In the genomic region with DNA sequence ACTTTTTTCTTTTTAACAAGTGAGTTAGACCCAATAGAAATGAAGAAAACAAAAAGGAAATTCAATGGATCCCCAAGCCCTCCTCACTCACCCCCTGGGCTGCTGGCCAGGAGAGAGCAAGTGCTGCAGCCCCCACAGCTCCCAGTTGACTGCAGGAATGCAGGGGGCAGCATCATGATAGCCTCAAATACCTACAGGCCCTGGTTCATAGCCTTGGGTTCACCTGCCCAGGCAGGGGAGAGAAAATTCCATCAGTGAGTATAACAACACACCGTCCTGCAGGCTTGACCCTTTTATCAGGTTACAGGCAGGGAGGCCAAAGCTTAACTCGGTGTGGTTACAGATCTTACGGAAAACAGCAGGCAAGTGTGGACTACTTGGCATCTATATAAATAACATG, we compare ENCODE assay signal across 16 cellular contexts.
"Had no signal": no experiment of that assay in that cellular context is flagged by ENCODE, and none has a peak within 500 bp of the region (broad histone marks: within the 10 kb centered on the region; RNA-seq: fewer than 3 reads in every experiment).

No MANE protein-coding gene starts in this region.

- H3K4me3 ChIP-seq: ascending aorta, gastroesophageal sphincter, left ventricle myocardium inferior, suprapubic skin had no signal

- DNase-seq: activated CD4-positive, alpha-beta T cell treated with anti-CD3 and anti-CD28 coated beads for 1 hour; activated CD4-positive, alpha-beta T cell treated with anti-CD3 and anti-CD28 coated beads, Interleukin-2, amount 50 U/mL, for 4 hours; activated naive CD4-positive, alpha-beta T cell treated with anti-CD3 and anti-CD28 coated beads, Interleukin-2, amount 10 ng/mL, durations not matched to agents 7 days and 5 days; dermis blood vessel endothelial cell; islet precursor cell; left ventricle myocardium inferior; natural killer cell; posterior cingulate gyrus; T-helper 1 cell; T1000 had no signal

- H3K36me3 ChIP-seq: ascending aorta, gastroesophageal sphincter, left ventricle myocardium inferior, suprapubic skin had no signal

- H3K27me3 Mint-ChIP-seq: memory B cell had no signal

- H3K4me1 Mint-ChIP-seq: memory B cell had no signal

- FAIRE-seq: bronchial epithelial cell had no signal

- H3K4me3 Mint-ChIP-seq: activated naive CD4-positive, alpha-beta T cell treated with anti-CD3 and anti-CD28 coated beads, Interleukin-2, amount 10 ng/mL, durations not matched to agents 7 days and 5 days; memory B cell; natural killer cell; stimulated activated naive CD8-positive, alpha-beta T cell treated with anti-CD3 and anti-CD28 coated beads, Interleukin-15, Interleukin-2, amounts not matched to agents 100 ng/mL and 50 ng/mL, for 24 hours had no signal

- H3K9me3 Mint-ChIP-seq: activated naive CD4-positive, alpha-beta T cell treated with anti-CD3 and anti-CD28 coated beads, Interleukin-2, amount 10 ng/mL, durations not matched to agents 7 days and 5 days; memory B cell; natural killer cell; stimulated activated naive CD8-positive, alpha-beta T cell treated with anti-CD3 and anti-CD28 coated beads, Interleukin-15, Interleukin-2, amounts not matched to agents 100 ng/mL and 50 ng/mL, for 24 hours had no signal

- H3K9me3 ChIP-seq: ascending aorta, gastroesophageal sphincter, left ventricle myocardium inferior, suprapubic skin had no signal

- H3K27ac ChIP-seq: ascending aorta, gastroesophageal sphincter, suprapubic skin had no signal

- H3K27ac Mint-ChIP-seq: activated naive CD4-positive, alpha-beta T cell treated with anti-CD3 and anti-CD28 coated beads, Interleukin-2, amount 10 ng/mL, durations not matched to agents 7 days and 5 days; memory B cell; natural killer cell had no signal

- H3K36me3 Mint-ChIP-seq: activated naive CD4-positive, alpha-beta T cell treated with anti-CD3 and anti-CD28 coated beads, Interleukin-2, amount 10 ng/mL, durations not matched to agents 7 days and 5 days; memory B cell; natural killer cell had no signal

- H3K27me3 ChIP-seq: ascending aorta, gastroesophageal sphincter, suprapubic skin had no signal

- ATAC-seq: gastroesophageal sphincter, natural killer cell had no signal
